ENCODE assay signal across 1 cellular context in the genomic region with DNA sequence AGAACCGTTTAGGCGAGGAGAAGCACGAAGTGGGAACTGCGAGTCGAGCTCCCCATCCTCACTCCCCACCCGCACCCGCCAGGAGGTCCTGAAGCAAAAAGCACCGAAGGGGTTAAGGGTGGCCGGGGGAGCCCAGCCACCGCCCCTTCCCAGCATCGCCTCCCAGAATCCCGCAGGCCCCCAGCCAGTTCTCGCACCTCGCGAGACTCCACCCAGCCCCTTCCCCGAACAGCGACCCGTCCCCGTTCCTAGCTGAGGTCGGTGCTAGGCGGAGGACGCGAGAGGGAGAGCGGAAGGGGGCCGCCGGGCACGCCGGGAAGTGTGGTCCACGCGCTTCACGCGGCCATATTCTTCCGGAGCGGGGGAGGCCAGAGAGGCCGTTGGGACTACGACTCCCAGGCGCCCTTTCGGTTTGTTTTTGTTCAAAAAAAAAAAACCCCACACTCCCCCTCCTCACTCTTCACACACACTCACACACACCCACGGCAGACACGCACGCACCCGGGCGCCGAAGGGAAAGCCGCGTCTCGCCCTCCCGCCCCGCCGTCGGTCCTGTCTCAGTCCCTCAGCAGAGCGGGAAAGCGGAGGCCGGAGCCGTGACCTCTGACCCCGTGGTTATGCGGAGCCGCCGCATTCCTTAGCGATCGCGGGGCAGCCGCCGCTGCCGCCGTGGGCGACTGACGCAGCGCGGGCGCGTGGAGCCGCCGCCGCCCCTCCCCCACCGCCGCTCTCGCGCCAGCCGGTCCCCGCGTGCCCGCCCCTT.
TF ChIP-seq lines count a peak whose summit lies in the region.

A gene (plus strand): TSS at position 463 of the 763 bp plus-strand sequence. CDS start 445 bp downstream, outside the sequence.

TF ChIP-seq in HepG2, 621 proteins besides CTCF, POLR2A, EP300 and RAD21 (continued from another document and continues in another):
- TF ChIP-seq, protein P1, sequence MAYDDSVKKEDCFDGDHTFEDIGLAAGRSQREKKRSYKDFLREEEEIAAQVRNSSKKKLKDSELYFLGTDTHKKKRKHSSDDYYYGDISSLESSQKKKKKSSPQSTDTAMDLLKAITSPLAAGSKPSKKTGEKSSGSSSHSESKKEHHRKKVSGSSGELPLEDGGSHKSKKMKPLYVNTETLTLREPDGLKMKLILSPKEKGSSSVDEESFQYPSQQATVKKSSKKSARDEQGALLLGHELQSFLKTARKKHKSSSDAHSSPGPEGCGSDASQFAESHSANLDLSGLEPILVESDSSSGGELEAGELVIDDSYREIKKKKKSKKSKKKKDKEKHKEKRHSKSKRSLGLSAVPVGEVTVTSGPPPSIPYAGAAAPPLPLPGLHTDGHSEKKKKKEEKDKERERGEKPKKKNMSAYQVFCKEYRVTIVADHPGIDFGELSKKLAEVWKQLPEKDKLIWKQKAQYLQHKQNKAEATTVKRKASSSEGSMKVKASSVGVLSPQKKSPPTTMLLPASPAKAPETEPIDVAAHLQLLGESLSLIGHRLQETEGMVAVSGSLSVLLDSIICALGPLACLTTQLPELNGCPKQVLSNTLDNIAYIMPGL (CRISPR knock-in tag; IDR thresholded peaks at IDR 0.05; ENCODE audit: borderline replicate concordance in 1 of 2, low read depth in 1 of 2): peak; percentile 96
- TF ChIP-seq CENPX (CRISPR knock-in tag; IDR thresholded peaks at IDR 0.05) (no peak), ZNF775 (CRISPR knock-in tag; IDR thresholded peaks at IDR 0.05; ENCODE audit: borderline replicate concordance) (no peak), ZNF143 (CRISPR knock-in tag; IDR thresholded peaks at IDR 0.05) (peak; percentile 99), YY1 (IDR thresholded peaks at IDR 0.05; ENCODE audit: insufficient read depth, insufficient replicate concordance, low read depth, low read length) (peak; percentile 98), ZFP37 (CRISPR knock-in tag; IDR thresholded peaks at IDR 0.05; ENCODE audit: borderline replicate concordance) (peak; percentile 96; the same call in 1 of the 2 replicates), HMG20B (CRISPR knock-in tag; conservative IDR thresholded peaks at IDR 0.05) (peak; percentile 65; the same call in 1 of the 2 replicates), NFE2L1 (CRISPR knock-in tag; IDR thresholded peaks at IDR 0.05; ENCODE audit: borderline replicate concordance) (no peak), CCAR2 (optimal IDR thresholded peaks at IDR 0.05; ENCODE audit: low read depth, low read length) (peak; percentile 93), RBAK (CRISPR knock-in tag; IDR thresholded peaks at IDR 0.05) (no peak), ZNF652 (CRISPR knock-in tag; IDR thresholded peaks at IDR 0.05; ENCODE audit: borderline replicate concordance, low read depth) (peak; percentile 100), JUN (CRISPR knock-in tag; IDR thresholded peaks at IDR 0.05) (peak; percentile 59; the same call in 1 of the 2 replicates), NBN (conservative IDR thresholded peaks at IDR 0.05) (no peak), ZNF772 (CRISPR knock-in tag; IDR thresholded peaks at IDR 0.05) (peak; percentile 100), KLF13 (CRISPR knock-in tag; IDR thresholded peaks at IDR 0.05) (peak; percentile 97), KLF16 (CRISPR knock-in tag; IDR thresholded peaks at IDR 0.05) (peak; percentile 91 to 100; a peak in 3 of 4 replicates), ZNF792 (CRISPR knock-in tag; IDR thresholded peaks at IDR 0.05) (peak; percentile 98), NR2F6 (IDR thresholded peaks at IDR 0.05) (peak; percentile 95), NR2F6 (CRISPR knock-in tag; IDR thresholded peaks at IDR 0.05) (peak; percentile 96), NCOA5 (CRISPR knock-in tag; IDR thresholded peaks at IDR 0.05) (no peak), ZNF773 (CRISPR knock-in tag; IDR thresholded peaks at IDR 0.05; ENCODE audit: borderline replicate concordance) (peak; percentile 49; the same call in 1 of the 2 replicates), NFE2L2 (IDR thresholded peaks at IDR 0.05; ENCODE audit: low read length) (peak; percentile 1; the same call in 1 of the 2 replicates), ZNF260 (CRISPR knock-in tag; IDR thresholded peaks at IDR 0.05; ENCODE audit: borderline replicate concordance, low read depth) (0 out of 2 replicates have a peak, but pooled peaks have one; percentile 28), SRSF4 (IDR thresholded peaks at IDR 0.05; ENCODE audit: low read depth, low read length, poor library complexity, severe bottlenecking) (no peak), MYC (CRISPR knock-in tag; IDR thresholded peaks at IDR 0.05; ENCODE audit: borderline replicate concordance) (peak; percentile 97), NCOA2 (CRISPR knock-in tag; IDR thresholded peaks at IDR 0.05) (peak; percentile 90), MIER3 (CRISPR knock-in tag; IDR thresholded peaks at IDR 0.05; ENCODE audit: borderline replicate concordance) (peak; percentile 97), GZF1 (CRISPR knock-in tag; IDR thresholded peaks at IDR 0.05) (0 out of 2 replicates have a peak, but pooled peaks have one; percentile 8), ZBTB21 (CRISPR knock-in tag; IDR thresholded peaks at IDR 0.05) (no peak; the same call in none of the 2 replicates), CBFB (CRISPR knock-in tag; IDR thresholded peaks at IDR 0.05) (peak; percentile 91), ZNF883 (CRISPR knock-in tag; IDR thresholded peaks at IDR 0.05; ENCODE audit: not compliant biosample characterization) (peak; percentile 81), ZFY (CRISPR knock-in tag; IDR thresholded peaks at IDR 0.05) (peak; percentile 87), RNF2 (conservative IDR thresholded peaks at IDR 0.05; ENCODE audit: low read depth) (no peak), ZNF766 (CRISPR knock-in tag; IDR thresholded peaks at IDR 0.05; ENCODE audit: borderline replicate concordance) (peak; percentile 88; the same call in 1 of the 2 replicates), TEAD2 (CRISPR knock-in tag; IDR thresholded peaks at IDR 0.05) (no peak), FOXM1 (CRISPR knock-in tag; IDR thresholded peaks at IDR 0.05) (peak; percentile 98), ZNF670 (CRISPR knock-in tag; IDR thresholded peaks at IDR 0.05; ENCODE audit: borderline replicate concordance) (peak; percentile 88; the same call in 1 of the 2 replicates), ZFP41 (CRISPR knock-in tag; IDR thresholded peaks at IDR 0.05; ENCODE audit: borderline replicate concordance) (peak; percentile 78), NFIC (IDR thresholded peaks at IDR 0.05; ENCODE audit: low read length) (no peak), RFX3 (CRISPR knock-in tag; IDR thresholded peaks at IDR 0.05) (no peak; the same call in 1 of the 2 replicates), HMGA1 (CRISPR knock-in tag; conservative IDR thresholded peaks at IDR 0.05) (no peak), FOXO1 (CRISPR knock-in tag; IDR thresholded peaks at IDR 0.05) (peak; percentile 85), HMG20A (CRISPR knock-in tag; IDR thresholded peaks at IDR 0.05; ENCODE audit: borderline replicate concordance) (no peak)
- TF ChIP-seq, protein P2, sequence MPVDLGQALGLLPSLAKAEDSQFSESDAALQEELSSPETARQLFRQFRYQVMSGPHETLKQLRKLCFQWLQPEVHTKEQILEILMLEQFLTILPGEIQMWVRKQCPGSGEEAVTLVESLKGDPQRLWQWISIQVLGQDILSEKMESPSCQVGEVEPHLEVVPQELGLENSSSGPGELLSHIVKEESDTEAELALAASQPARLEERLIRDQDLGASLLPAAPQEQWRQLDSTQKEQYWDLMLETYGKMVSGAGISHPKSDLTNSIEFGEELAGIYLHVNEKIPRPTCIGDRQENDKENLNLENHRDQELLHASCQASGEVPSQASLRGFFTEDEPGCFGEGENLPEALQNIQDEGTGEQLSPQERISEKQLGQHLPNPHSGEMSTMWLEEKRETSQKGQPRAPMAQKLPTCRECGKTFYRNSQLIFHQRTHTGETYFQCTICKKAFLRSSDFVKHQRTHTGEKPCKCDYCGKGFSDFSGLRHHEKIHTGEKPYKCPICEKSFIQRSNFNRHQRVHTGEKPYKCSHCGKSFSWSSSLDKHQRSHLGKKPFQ (CRISPR knock-in tag; IDR thresholded peaks at IDR 0.05; ENCODE audit: insufficient replicate concordance): peak; percentile 92
- TF ChIP-seq, protein P3, sequence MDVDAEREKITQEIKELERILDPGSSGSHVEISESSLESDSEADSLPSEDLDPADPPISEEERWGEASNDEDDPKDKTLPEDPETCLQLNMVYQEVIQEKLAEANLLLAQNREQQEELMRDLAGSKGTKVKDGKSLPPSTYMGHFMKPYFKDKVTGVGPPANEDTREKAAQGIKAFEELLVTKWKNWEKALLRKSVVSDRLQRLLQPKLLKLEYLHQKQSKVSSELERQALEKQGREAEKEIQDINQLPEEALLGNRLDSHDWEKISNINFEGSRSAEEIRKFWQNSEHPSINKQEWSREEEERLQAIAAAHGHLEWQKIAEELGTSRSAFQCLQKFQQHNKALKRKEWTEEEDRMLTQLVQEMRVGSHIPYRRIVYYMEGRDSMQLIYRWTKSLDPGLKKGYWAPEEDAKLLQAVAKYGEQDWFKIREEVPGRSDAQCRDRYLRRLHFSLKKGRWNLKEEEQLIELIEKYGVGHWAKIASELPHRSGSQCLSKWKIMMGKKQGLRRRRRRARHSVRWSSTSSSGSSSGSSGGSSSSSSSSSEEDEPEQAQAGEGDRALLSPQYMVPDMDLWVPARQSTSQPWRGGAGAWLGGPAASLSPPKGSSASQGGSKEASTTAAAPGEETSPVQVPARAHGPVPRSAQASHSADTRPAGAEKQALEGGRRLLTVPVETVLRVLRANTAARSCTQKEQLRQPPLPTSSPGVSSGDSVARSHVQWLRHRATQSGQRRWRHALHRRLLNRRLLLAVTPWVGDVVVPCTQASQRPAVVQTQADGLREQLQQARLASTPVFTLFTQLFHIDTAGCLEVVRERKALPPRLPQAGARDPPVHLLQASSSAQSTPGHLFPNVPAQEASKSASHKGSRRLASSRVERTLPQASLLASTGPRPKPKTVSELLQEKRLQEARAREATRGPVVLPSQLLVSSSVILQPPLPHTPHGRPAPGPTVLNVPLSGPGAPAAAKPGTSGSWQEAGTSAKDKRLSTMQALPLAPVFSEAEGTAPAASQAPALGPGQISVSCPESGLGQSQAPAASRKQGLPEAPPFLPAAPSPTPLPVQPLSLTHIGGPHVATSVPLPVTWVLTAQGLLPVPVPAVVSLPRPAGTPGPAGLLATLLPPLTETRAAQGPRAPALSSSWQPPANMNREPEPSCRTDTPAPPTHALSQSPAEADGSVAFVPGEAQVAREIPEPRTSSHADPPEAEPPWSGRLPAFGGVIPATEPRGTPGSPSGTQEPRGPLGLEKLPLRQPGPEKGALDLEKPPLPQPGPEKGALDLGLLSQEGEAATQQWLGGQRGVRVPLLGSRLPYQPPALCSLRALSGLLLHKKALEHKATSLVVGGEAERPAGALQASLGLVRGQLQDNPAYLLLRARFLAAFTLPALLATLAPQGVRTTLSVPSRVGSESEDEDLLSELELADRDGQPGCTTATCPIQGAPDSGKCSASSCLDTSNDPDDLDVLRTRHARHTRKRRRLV (CRISPR knock-in tag; IDR thresholded peaks at IDR 0.05): peak; percentile 89; the same call in 1 of the 2 replicates
- TF ChIP-seq, protein P4, sequence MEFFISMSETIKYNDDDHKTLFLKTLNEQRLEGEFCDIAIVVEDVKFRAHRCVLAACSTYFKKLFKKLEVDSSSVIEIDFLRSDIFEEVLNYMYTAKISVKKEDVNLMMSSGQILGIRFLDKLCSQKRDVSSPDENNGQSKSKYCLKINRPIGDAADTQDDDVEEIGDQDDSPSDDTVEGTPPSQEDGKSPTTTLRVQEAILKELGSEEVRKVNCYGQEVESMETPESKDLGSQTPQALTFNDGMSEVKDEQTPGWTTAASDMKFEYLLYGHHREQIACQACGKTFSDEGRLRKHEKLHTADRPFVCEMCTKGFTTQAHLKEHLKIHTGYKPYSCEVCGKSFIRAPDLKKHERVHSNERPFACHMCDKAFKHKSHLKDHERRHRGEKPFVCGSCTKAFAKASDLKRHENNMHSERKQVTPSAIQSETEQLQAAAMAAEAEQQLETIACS (CRISPR knock-in tag; IDR thresholded peaks at IDR 0.05): peak; percentile 73
- TF ChIP-seq, protein P5, sequence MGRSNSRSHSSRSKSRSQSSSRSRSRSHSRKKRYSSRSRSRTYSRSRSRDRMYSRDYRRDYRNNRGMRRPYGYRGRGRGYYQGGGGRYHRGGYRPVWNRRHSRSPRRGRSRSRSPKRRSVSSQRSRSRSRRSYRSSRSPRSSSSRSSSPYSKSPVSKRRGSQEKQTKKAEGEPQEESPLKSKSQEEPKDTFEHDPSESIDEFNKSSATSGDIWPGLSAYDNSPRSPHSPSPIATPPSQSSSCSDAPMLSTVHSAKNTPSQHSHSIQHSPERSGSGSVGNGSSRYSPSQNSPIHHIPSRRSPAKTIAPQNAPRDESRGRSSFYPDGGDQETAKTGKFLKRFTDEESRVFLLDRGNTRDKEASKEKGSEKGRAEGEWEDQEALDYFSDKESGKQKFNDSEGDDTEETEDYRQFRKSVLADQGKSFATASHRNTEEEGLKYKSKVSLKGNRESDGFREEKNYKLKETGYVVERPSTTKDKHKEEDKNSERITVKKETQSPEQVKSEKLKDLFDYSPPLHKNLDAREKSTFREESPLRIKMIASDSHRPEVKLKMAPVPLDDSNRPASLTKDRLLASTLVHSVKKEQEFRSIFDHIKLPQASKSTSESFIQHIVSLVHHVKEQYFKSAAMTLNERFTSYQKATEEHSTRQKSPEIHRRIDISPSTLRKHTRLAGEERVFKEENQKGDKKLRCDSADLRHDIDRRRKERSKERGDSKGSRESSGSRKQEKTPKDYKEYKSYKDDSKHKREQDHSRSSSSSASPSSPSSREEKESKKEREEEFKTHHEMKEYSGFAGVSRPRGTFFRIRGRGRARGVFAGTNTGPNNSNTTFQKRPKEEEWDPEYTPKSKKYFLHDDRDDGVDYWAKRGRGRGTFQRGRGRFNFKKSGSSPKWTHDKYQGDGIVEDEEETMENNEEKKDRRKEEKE (IDR thresholded peaks at IDR 0.05): no peak
- TF ChIP-seq, protein P6, sequence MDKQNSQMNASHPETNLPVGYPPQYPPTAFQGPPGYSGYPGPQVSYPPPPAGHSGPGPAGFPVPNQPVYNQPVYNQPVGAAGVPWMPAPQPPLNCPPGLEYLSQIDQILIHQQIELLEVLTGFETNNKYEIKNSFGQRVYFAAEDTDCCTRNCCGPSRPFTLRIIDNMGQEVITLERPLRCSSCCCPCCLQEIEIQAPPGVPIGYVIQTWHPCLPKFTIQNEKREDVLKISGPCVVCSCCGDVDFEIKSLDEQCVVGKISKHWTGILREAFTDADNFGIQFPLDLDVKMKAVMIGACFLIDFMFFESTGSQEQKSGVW (CRISPR knock-in tag; IDR thresholded peaks at IDR 0.05; ENCODE audit: borderline replicate concordance): no peak
